ENCODE assay signal across 1 cellular context in the genomic region with DNA sequence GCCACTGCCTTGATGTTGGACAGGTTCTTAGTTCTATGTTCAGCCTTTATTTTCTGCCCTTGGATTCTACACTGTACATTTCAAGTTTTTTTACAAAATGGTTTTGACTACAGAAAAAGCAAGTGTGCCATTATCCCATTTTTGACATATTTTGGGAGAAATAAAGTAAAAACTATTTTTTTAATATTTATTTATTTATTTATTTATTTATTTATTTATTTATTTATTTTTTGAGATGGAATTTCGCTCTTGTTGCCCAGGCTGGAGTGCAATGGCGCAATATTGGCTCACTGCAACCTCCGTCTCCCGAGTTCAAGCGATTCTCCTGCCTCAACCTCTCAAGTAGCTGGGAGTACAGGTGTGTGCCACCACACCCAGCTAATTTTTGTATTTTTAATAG.
TF ChIP-seq lines count a peak whose summit lies in the region.

No MANE protein-coding gene starts in this region.

TF ChIP-seq in HEK293, 187 proteins besides CTCF, POLR2A, EP300 and RAD21 (continued from another document):
- TF ChIP-seq, protein P1, sequence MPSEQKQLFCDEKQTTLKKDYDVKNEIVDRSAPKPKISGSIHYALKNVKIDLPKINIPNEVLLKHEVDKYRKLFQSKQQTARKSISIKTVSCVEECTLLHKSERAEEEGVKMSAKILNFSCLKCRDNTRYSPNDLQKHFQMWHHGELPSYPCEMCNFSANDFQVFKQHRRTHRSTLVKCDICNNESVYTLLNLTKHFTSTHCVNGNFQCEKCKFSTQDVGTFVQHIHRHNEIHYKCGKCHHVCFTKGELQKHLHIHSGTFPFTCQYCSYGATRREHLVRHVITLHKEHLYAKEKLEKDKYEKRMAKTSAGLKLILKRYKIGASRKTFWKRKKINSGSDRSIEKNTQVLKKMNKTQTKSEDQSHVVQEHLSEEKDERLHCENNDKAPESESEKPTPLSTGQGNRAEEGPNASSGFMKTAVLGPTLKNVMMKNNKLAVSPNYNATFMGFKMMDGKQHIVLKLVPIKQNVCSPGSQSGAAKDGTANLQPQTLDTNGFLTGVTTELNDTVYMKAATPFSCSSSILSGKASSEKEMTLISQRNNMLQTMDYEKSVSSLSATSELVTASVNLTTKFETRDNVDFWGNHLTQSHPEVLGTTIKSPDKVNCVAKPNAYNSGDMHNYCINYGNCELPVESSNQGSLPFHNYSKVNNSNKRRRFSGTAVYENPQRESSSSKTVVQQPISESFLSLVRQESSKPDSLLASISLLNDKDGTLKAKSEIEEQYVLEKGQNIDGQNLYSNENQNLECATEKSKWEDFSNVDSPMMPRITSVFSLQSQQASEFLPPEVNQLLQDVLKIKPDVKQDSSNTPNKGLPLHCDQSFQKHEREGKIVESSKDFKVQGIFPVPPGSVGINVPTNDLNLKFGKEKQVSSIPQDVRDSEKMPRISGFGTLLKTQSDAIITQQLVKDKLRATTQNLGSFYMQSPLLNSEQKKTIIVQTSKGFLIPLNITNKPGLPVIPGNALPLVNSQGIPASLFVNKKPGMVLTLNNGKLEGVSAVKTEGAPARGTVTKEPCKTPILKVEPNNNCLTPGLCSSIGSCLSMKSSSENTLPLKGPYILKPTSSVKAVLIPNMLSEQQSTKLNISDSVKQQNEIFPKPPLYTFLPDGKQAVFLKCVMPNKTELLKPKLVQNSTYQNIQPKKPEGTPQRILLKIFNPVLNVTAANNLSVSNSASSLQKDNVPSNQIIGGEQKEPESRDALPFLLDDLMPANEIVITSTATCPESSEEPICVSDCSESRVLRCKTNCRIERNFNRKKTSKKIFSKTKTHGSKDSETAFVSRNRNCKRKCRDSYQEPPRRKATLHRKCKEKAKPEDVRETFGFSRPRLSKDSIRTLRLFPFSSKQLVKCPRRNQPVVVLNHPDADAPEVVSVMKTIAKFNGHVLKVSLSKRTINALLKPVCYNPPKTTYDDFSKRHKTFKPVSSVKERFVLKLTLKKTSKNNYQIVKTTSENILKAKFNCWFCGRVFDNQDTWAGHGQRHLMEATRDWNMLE (tag by site-specific recombination; conservative IDR thresholded peaks at IDR 0.05; ENCODE audit: low read depth), result peak; percentile 88
- TF ChIP-seq ZNF654 (tag by site-specific recombination; IDR thresholded peaks at IDR 0.05; ENCODE audit: low read depth) (peak; percentile 32), ZNF426 (tag by site-specific recombination; IDR thresholded peaks at IDR 0.05) (peak; percentile 75), REST (tag by site-specific recombination; IDR thresholded peaks at IDR 0.05) (peak; percentile 58; the same call in 1 of the 2 replicates), ZNF394 (tag by site-specific recombination; IDR thresholded peaks at IDR 0.05; ENCODE audit: borderline replicate concordance) (peak; percentile 95), ZNF558 (tag by site-specific recombination; IDR thresholded peaks at IDR 0.05) (0 out of 2 replicates have a peak, but pooled peaks have one; percentile 34), ZNF140 (tag by site-specific recombination; IDR thresholded peaks at IDR 0.05) (peak; percentile 48; the same call in 1 of the 2 replicates), ZNF664 (tag by site-specific recombination; IDR thresholded peaks at IDR 0.05) (peak; percentile 49; the same call in 1 of the 2 replicates), ZNF623 (tag by site-specific recombination; IDR thresholded peaks at IDR 0.05) (peak; percentile 69), ZNF555 (tag by site-specific recombination; conservative IDR thresholded peaks at IDR 0.05) (peak; percentile 60), ZNF510 (tag by site-specific recombination; IDR thresholded peaks at IDR 0.05; ENCODE audit: insufficient replicate concordance) (peak; percentile 86), ZNF501 (tag by site-specific recombination; IDR thresholded peaks at IDR 0.05) (0 out of 2 replicates have a peak, but pooled peaks have one; percentile 57), ZBTB21 (tag by site-specific recombination; IDR thresholded peaks at IDR 0.05) (0 out of 2 replicates have a peak, but pooled peaks have one; percentile 25), ZNF629 (tag by site-specific recombination; IDR thresholded peaks at IDR 0.05) (peak; percentile 51), ZXDB (tag by site-specific recombination; IDR thresholded peaks at IDR 0.05) (peak; percentile 42; the same call in 1 of the 2 replicates)
- TF ChIP-seq, protein P2, sequence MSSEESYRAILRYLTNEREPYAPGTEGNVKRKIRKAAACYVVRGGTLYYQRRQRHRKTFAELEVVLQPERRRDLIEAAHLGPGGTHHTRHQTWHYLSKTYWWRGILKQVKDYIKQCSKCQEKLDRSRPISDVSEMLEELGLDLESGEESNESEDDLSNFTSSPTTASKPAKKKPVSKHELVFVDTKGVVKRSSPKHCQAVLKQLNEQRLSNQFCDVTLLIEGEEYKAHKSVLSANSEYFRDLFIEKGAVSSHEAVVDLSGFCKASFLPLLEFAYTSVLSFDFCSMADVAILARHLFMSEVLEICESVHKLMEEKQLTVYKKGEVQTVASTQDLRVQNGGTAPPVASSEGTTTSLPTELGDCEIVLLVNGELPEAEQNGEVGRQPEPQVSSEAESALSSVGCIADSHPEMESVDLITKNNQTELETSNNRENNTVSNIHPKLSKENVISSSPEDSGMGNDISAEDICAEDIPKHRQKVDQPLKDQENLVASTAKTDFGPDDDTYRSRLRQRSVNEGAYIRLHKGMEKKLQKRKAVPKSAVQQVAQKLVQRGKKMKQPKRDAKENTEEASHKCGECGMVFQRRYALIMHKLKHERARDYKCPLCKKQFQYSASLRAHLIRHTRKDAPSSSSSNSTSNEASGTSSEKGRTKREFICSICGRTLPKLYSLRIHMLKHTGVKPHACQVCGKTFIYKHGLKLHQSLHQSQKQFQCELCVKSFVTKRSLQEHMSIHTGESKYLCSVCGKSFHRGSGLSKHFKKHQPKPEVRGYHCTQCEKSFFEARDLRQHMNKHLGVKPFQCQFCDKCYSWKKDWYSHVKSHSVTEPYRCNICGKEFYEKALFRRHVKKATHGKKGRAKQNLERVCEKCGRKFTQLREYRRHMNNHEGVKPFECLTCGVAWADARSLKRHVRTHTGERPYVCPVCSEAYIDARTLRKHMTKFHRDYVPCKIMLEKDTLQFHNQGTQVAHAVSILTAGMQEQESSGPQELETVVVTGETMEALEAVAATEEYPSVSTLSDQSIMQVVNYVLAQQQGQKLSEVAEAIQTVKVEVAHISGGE (tag by site-specific recombination; conservative IDR thresholded peaks at IDR 0.05; ENCODE audit: low read depth), result peak; percentile 72
